8 cellular contexts compared by ENCODE assay signal in genomic region chrX:152897216-152898144, GRCh38. TPM values are rescaled to one million over a fixed set of nuclear protein-coding genes. Genes with fewer than 3 reads are reported as not detected.
DNase-seq lines count a peak whose midpoint lies in the region; ATAC-seq, FAIRE-seq and TF ChIP-seq lines count a peak whose summit lies in the region.

Gene ZNF185, plus strand, starts transcription at chrX:152898067. Its CDS starts 16,423 bp downstream, at chrX:152914490.

- in situ Hi-C loops in HAP-1 (cut with MboI; ENCODE audit: low sequenced_read_pairs), result no loop called here
- in situ Hi-C loops in T47D (cut with HindIII; ENCODE audit: low pct_unique_long_range_greater_than_20kb, low sequenced_read_pairs), result no loop called here

- DNase-seq in A549 (ENCODE audit: low read depth in 1 of 2, low spot score in 1 of 2) (peak; percentile 34 to 50), HAP-1 (ENCODE audit: low spot score in 2 of 2) (peak; percentile 74 to 91), T47D (ENCODE audit: low read depth in 1 of 2, low spot score in 1 of 2) (peak; percentile 55 to 79), lower lobe of right lung (peak; percentile 79), T-helper 9 cell (no peak), SHP77 treated with DMSO at 0.1 percent for 48 hours (lab: John Stamatoyannopoulos, UW) (no peak), GM10248 (ENCODE audit: extremely low spot score) (no peak)

- H3K4me3 ChIP-seq in A549, result peak within 1 kb of the TSS; percentile 49
- H3K4me3 ChIP-seq in HAP-1, result peak within 1 kb of the TSS; percentile 38
- H3K4me3 ChIP-seq in lower lobe of right lung, result peak within 1 kb of the TSS; percentile 44

- H3K9me3 ChIP-seq in A549 (no peaks in the 10 kb centered on the region), HAP-1 (no peaks in the 10 kb centered on the region), lower lobe of right lung (no peaks in the 10 kb centered on the region)

- intact Hi-C loops in lower lobe of right lung (cut with DNase I), result no loop called here

- peak within 1 kb of the TSS; percentile 96 for H3K4me2 ChIP-seq in A549

- no peaks in the 10 kb centered on the region for H3K36me3 ChIP-seq in HAP-1 (replicated peaks)
- H3K36me3 ChIP-seq in lower lobe of right lung, result no peaks in the 10 kb centered on the region

- WGBS in A549 (ENCODE audit: missing lambda C conversion rate), result 26% methylated on average over 4 of the region's 66 CpGs

- H3K4me1 ChIP-seq in A549 (peaks cover 10% of the 10 kb centered on the region), HAP-1 (no peaks in the 10 kb centered on the region), lower lobe of right lung (no peaks in the 10 kb centered on the region)

- no peak for FAIRE-seq in A549 (lab: Jason Lieb, UNC)

- POLR2A ChIA-PET in A549 (lab: Yijun Ruan, JAX) (no interaction called here), GM10248 (lab: Yijun Ruan, JAX) (no interaction called here)

- CTCF ChIA-PET in A549 (lab: Yijun Ruan, JAX) (interaction anchor here (2.1 kb wide), 1 partner anchor 8 kb away, joined by 7 read pairs; no protein-coding TSS in a partner anchor), GM10248 (lab: Yijun Ruan, JAX) (no interaction called here)

- H3K27ac ChIP-seq in A549 (peak within 1 kb of the TSS; percentile 76 to 87), lower lobe of right lung (no peak within 1 kb of the TSS)

- TF ChIP-seq RAD21 in A549 (conservative IDR thresholded peaks at IDR 0.05 in 1 of 2, IDR thresholded peaks at IDR 0.05 in 1 of 2), result no peak

- no peak for TF ChIP-seq POLR2A in A549 (IDR thresholded peaks at IDR 0.05; ENCODE audit: low read length)

- TF ChIP-seq CTCF in A549 (IDR thresholded peaks at IDR 0.05) (no peak), lower lobe of right lung (IDR thresholded peaks at IDR 0.05) (no peak), GM10248 (IDR thresholded peaks at IDR 0.05; ENCODE audit: control extremely low read depth, extremely low read depth, low read depth, missing control alignments) (no peak)

- H3K27me3 ChIP-seq in HAP-1 (ENCODE audit: low read depth) (0 out of 2 replicates have a peak, but pooled peaks cover 2% of the 10 kb centered on the region), lower lobe of right lung (ENCODE audit: low read depth) (no peaks in the 10 kb centered on the region)

- TF ChIP-seq EP300 in A549 (IDR thresholded peaks at IDR 0.05), result no peak

- ATAC-seq in A549 (peak; percentile 51 to 82; a peak in 5 of 6 replicates), lower lobe of right lung (peak; percentile 85 to 92), GM19328 (IDR thresholded peaks at IDR 0.05; ENCODE audit: unreplicated experiment) (no peak)

TF ChIP-seq in A549, 52 proteins besides CTCF, POLR2A, EP300 and RAD21:
- no peak for TF ChIP-seq CBX8 (IDR thresholded peaks at IDR 0.05)
- no peak for TF ChIP-seq KDM5A (IDR thresholded peaks at IDR 0.05)
- no peak for TF ChIP-seq RFX5 (IDR thresholded peaks at IDR 0.05)
- no peak for TF ChIP-seq HOXB5 (CRISPR knock-in tag; IDR thresholded peaks at IDR 0.05)
- TF ChIP-seq EHMT2 (IDR thresholded peaks at IDR 0.05; ENCODE audit: low read depth), result no peak
- TF ChIP-seq PBX3 (IDR thresholded peaks at IDR 0.05), result no peak
- TF ChIP-seq MAZ (IDR thresholded peaks at IDR 0.05; ENCODE audit: borderline replicate concordance, low read depth, low read length), result no peak
- TF ChIP-seq MAX (IDR thresholded peaks at IDR 0.05), result no peak
- TF ChIP-seq KDM1A (IDR thresholded peaks at IDR 0.05; ENCODE audit: low read depth), result no peak
- TF ChIP-seq, protein P1, sequence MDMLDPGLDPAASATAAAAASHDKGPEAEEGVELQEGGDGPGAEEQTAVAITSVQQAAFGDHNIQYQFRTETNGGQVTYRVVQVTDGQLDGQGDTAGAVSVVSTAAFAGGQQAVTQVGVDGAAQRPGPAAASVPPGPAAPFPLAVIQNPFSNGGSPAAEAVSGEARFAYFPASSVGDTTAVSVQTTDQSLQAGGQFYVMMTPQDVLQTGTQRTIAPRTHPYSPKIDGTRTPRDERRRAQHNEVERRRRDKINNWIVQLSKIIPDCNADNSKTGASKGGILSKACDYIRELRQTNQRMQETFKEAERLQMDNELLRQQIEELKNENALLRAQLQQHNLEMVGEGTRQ (IDR thresholded peaks at IDR 0.05), result no peak
- no peak for TF ChIP-seq JUN (IDR thresholded peaks at IDR 0.05)
- no peak for TF ChIP-seq MYC (IDR thresholded peaks at IDR 0.05; ENCODE audit: borderline replicate concordance, low read length)
- no peak for TF ChIP-seq E2F6 (IDR thresholded peaks at IDR 0.05; ENCODE audit: borderline replicate concordance, low read depth)
- TF ChIP-seq HEYL (CRISPR knock-in tag; IDR thresholded peaks at IDR 0.05), result no peak
- TF ChIP-seq, protein P2, sequence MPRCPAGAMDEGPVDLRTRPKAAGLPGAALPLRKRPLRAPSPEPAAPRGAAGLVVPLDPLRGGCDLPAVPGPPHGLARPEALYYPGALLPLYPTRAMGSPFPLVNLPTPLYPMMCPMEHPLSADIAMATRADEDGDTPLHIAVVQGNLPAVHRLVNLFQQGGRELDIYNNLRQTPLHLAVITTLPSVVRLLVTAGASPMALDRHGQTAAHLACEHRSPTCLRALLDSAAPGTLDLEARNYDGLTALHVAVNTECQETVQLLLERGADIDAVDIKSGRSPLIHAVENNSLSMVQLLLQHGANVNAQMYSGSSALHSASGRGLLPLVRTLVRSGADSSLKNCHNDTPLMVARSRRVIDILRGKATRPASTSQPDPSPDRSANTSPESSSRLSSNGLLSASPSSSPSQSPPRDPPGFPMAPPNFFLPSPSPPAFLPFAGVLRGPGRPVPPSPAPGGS (IDR thresholded peaks at IDR 0.05), result no peak
- TF ChIP-seq NFE2L2 (conservative IDR thresholded peaks at IDR 0.05; ENCODE audit: low read length), result no peak
- TF ChIP-seq SMC3 (IDR thresholded peaks at IDR 0.05), result no peak
TF ChIP-seq in A549: peak in this region for 0.

RNA-seq across cellular contexts. Expression of gene ZNF185, which starts in this region (rescaled TPM):
- polyA plus RNA-seq in A549 (2011; rRNA removed) (11.2 and 12.8 TPM in 2 replicates), A549 (2017; fragmentation: RNase III; extraction: RNeasy Plus Mini Kit Qiagen cat#74134 plus additional on column Dnase treatment) (4.9 to 5.2 TPM (median 5.0 TPM) in 3 replicates)
- polyA plus RNA-seq in A549 (2012; cell fraction: cytosol; rRNA removed), result 4.8 TPM in 2 replicates
- 26.9 and 27.4 TPM in 2 replicates for polyA plus RNA-seq in A549 (2012; cell fraction: nucleus; rRNA removed)
- 9.7 and 11.8 TPM in 2 replicates for polyA minus RNA-seq in A549 (2011; rRNA and poly(A)+ RNA removed)
- 17.9 TPM for total RNA-seq in lower lobe of right lung

Comparison
In these comparisons a context has a peak if more than half of its experiments do, and no peak if none do; other contexts are left out.
1. DNase-seq: peak in A549 (2 of 2), HAP-1 (2 of 2), T47D (2 of 2) and lower lobe of right lung (single experiment); none in T-helper 9 cell (single experiment), SHP77 treated with DMSO at 0.1 percent for 48 hours (single experiment) and GM10248 (single experiment).
2. Peak in every context shown above with its lines, with median percentiles within 50 percentile points of each other: H3K4me3 ChIP-seq.